30 cellular contexts compared by ENCODE assay signal in the genomic region with DNA sequence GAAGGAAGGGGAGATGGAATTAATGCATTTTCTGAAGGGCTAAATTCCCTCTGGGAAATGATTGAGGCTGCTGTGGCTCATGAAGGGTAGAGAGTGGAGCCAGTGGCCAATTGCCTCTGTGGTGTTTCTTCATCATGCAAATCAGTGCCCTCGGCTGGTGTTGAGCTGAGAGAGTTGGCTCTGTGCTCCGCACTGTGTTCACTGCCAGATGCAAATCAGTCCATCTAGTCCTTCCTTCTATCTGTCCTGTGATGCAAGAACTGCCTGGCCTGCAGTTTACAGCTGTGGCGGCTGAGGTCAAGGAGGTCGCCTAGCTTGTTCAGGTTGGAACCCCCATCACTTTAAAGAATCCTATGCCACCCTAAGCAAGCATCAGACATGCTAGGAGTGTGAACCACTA. TPM values are rescaled to one million over a fixed set of nuclear protein-coding genes. Genes with fewer than 3 reads are reported as not detected.
DNase-seq lines count a peak whose midpoint lies in the region; ATAC-seq lines count a peak whose summit lies in the region.
"Had no signal": no experiment of that assay in that cellular context is flagged by ENCODE, and none has a peak within 500 bp of the region (broad histone marks: within the 10 kb centered on the region; RNA-seq: fewer than 3 reads in every experiment).

No MANE protein-coding gene starts in this region.

- no peak overlapping the region for H3K27ac ChIP-seq in CD8-positive, alpha-beta memory T cell (ENCODE audit: low read depth, low read length)
- H3K27ac ChIP-seq: C4-2B, pancreas, sigmoid colon, suprapubic skin, vagina, WERI-Rb-1 had no signal

- POLR2A ChIA-PET in CD8-positive, alpha-beta memory T cell (lab: Charles Lee), result no interaction called here

- no peaks in the 10 kb centered on the region for H3K9me3 ChIP-seq in CD8-positive, alpha-beta memory T cell (ENCODE audit: low read length)
- H3K9me3 ChIP-seq: pancreas, sigmoid colon, suprapubic skin, vagina had no signal

- H3K9me3 Mint-ChIP-seq in CD8-positive, alpha-beta memory T cell, result no peaks in the 10 kb centered on the region
- H3K9me3 Mint-ChIP-seq in stimulated activated naive B cell treated with anti-CD40 and anti-IgM and Interleukin-4, amounts not matched to agents 10 μg/mL and 1 μg/mL and 100 μg/mL, for 72 hours, result no peaks in the 10 kb centered on the region
- H3K9me3 Mint-ChIP-seq: activated naive CD8-positive, alpha-beta T cell treated with anti-CD3 and anti-CD28 coated beads for 36 hours; activated T-helper 2 cell treated with anti-CD3 and anti-CD28 coated beads, Interferon-gamma antibody, Interleukin-2, Interleukin-4, amounts not matched to agents 10 μg/mL and 5 μg/mL and 100 μg/mL, durations not matched to agents 14 hours and 24 hours and 36 hours; natural killer cell; T-helper 2 cell treated with Interferon-gamma antibody and Interleukin-4, amounts not matched to agents 5 μg/mL and 100 μg/mL, for 36 hours had no signal

- peaks cover 0 to 6% (median 2%) of the 10 kb centered on the region in 3 donors for H3K36me3 Mint-ChIP-seq in CD8-positive, alpha-beta memory T cell
- no peaks in the 10 kb centered on the region for H3K36me3 Mint-ChIP-seq in stimulated activated naive B cell treated with anti-CD40 and anti-IgM and Interleukin-4, amounts not matched to agents 10 μg/mL and 1 μg/mL and 100 μg/mL, for 72 hours
- H3K36me3 Mint-ChIP-seq: activated naive CD8-positive, alpha-beta T cell treated with anti-CD3 and anti-CD28 coated beads for 36 hours; natural killer cell had no signal

- peaks cover 29 to 50% of the 10 kb centered on the region in 2 donors for H3K27me3 Mint-ChIP-seq in CD8-positive, alpha-beta memory T cell
- H3K27me3 Mint-ChIP-seq in stimulated activated naive B cell treated with anti-CD40 and anti-IgM and Interleukin-4, amounts not matched to agents 10 μg/mL and 1 μg/mL and 100 μg/mL, for 72 hours, result peaks cover 54 to 76% of the 10 kb centered on the region in 2 donors

- peaks cover 11% of the 10 kb centered on the region for H3K4me1 ChIP-seq in CD8-positive, alpha-beta memory T cell (ENCODE audit: insufficient read depth, low read length)
- H3K4me1 ChIP-seq: pancreas, sigmoid colon, vagina had no signal

- no peaks in the 10 kb centered on the region for H3K36me3 ChIP-seq in CD8-positive, alpha-beta memory T cell (ENCODE audit: insufficient read depth, low read length)
- H3K36me3 ChIP-seq: pancreas, sigmoid colon, suprapubic skin, vagina, WERI-Rb-1 had no signal

- intact Hi-C loops in posterior vena cava (cut with DNase I), result no loop called here

- H3K27ac Mint-ChIP-seq in CD8-positive, alpha-beta memory T cell, result peak overlapping the region in 2 of 8 donors; percentile 37 to 70
- no peak overlapping the region for H3K27ac Mint-ChIP-seq in stimulated activated naive B cell treated with anti-CD40 and anti-IgM and Interleukin-4, amounts not matched to agents 10 μg/mL and 1 μg/mL and 100 μg/mL, for 72 hours
- H3K27ac Mint-ChIP-seq: activated naive CD8-positive, alpha-beta T cell treated with anti-CD3 and anti-CD28 coated beads for 36 hours; activated T-helper 2 cell treated with anti-CD3 and anti-CD28 coated beads, Interferon-gamma antibody, Interleukin-2, Interleukin-4, amounts not matched to agents 10 μg/mL and 5 μg/mL and 100 μg/mL, durations not matched to agents 14 hours and 24 hours and 36 hours; natural killer cell; T-helper 2 cell treated with Interferon-gamma antibody and Interleukin-4, amounts not matched to agents 5 μg/mL and 100 μg/mL, for 36 hours had no signal

- peaks cover 3% of the 10 kb centered on the region for H3K27me3 ChIP-seq in CD8-positive, alpha-beta memory T cell (ENCODE audit: insufficient read depth, low read length, poor library complexity, severe bottlenecking)
- H3K27me3 ChIP-seq: pancreas, vagina had no signal

- H3K4me3 ChIP-seq in CD8-positive, alpha-beta memory T cell (ENCODE audit: low read length), result no peak overlapping the region
- H3K4me3 ChIP-seq: pancreas, sigmoid colon, suprapubic skin, vagina had no signal

- peak; percentile 63 for DNase-seq in NAMALWA (ENCODE audit: low spot score)
- peak in 38 of 58 donors; percentile 2 to 73 (median 38) for DNase-seq in anterior cingulate cortex (lab: John Stamatoyannopoulos, UW)
- peak in 33 of 51 donors; percentile 5 to 79 (median 31) for DNase-seq in hypothalamus (lab: John Stamatoyannopoulos, UW)
- DNase-seq in posterior vena cava (ENCODE audit: low spot score), result peak; percentile 50
- DNase-seq in CD8-positive, alpha-beta memory T cell, result no peak
- DNase-seq in NCI-H2029 (lab: John Stamatoyannopoulos, UW), result no peak
- DNase-seq in stimulated activated naive B cell treated with anti-CD40 and anti-IgM and Interleukin-4, amounts not matched to agents 10 μg/mL and 1 μg/mL and 100 μg/mL, for 72 hours, result no peak
- DNase-seq in activated CD4-positive, CD25-positive, alpha-beta regulatory T cell treated with anti-CD3 and anti-CD28 coated beads, Interleukin-2, amount 50 U/mL, for 72 hours, result no peak
- DNase-seq: activated CD4-positive, alpha-beta T cell treated with anti-CD3 and anti-CD28 coated beads, Interleukin-2, amount 50 U/mL, for 1 hour; activated CD8-positive, alpha-beta memory T cell treated with anti-CD3 and anti-CD28 coated beads, Interleukin-2, amount 50 U/mL, for 4 hours; activated naive CD8-positive, alpha-beta T cell treated with anti-CD3 and anti-CD28 coated beads for 36 hours; effector CD8-positive, alpha-beta T cell; H7; mesendoderm; natural killer cell; NCI-H1092; NCI-H1930; NCI-H345; pancreas; sigmoid colon; WERI-Rb-1 had no signal

- peaks cover 20 to 32% (median 31%) of the 10 kb centered on the region in 3 donors for H3K4me1 Mint-ChIP-seq in CD8-positive, alpha-beta memory T cell
- peaks cover 4 to 5% of the 10 kb centered on the region in 2 donors for H3K4me1 Mint-ChIP-seq in stimulated activated naive B cell treated with anti-CD40 and anti-IgM and Interleukin-4, amounts not matched to agents 10 μg/mL and 1 μg/mL and 100 μg/mL, for 72 hours

- peak overlapping the region in 1 of 7 donors; percentile 41 for H3K4me3 Mint-ChIP-seq in CD8-positive, alpha-beta memory T cell
- no peak overlapping the region for H3K4me3 Mint-ChIP-seq in stimulated activated naive B cell treated with anti-CD40 and anti-IgM and Interleukin-4, amounts not matched to agents 10 μg/mL and 1 μg/mL and 100 μg/mL, for 72 hours
- H3K4me3 Mint-ChIP-seq: activated naive CD8-positive, alpha-beta T cell treated with anti-CD3 and anti-CD28 coated beads for 36 hours; natural killer cell; T-helper 2 cell treated with Interferon-gamma antibody and Interleukin-4, amounts not matched to agents 5 μg/mL and 100 μg/mL, for 36 hours had no signal

- CTCF ChIA-PET in CD8-positive, alpha-beta memory T cell (lab: Charles Lee), result no interaction called here

- ATAC-seq in stimulated activated naive B cell treated with anti-CD40 and anti-IgM and Interleukin-4, amounts not matched to agents 10 μg/mL and 1 μg/mL and 100 μg/mL, for 72 hours (replicated peaks), result no peak
- ATAC-seq: natural killer cell, pancreas had no signal

RNA-seq across cellular contexts. Expression of a gene that starts 6.0 kb away (rescaled TPM):
- under 1 TPM in 1 of 2 donors, not detected in 1; 0.14 TPM for total RNA-seq in posterior vena cava
- not detected for total RNA-seq in CD8-positive, alpha-beta memory T cell
- polyA plus RNA-seq in CD8-positive, alpha-beta memory T cell, result 14.1 TPM
- total RNA-seq: activated naive CD8-positive, alpha-beta T cell treated with anti-CD3 and anti-CD28 coated beads for 36 hours; activated T-helper 2 cell treated with anti-CD3 and anti-CD28 coated beads, Interferon-gamma antibody, Interleukin-2, Interleukin-4, amounts not matched to agents 10 μg/mL and 5 μg/mL and 100 μg/mL, durations not matched to agents 14 hours and 24 hours and 36 hours; HT-29; sigmoid colon; vagina had no signal

RNA-seq across cellular contexts. Expression of a gene that starts 46.6 kb away (rescaled TPM):
- total RNA-seq in posterior vena cava, result not detected
- not detected for total RNA-seq in CD8-positive, alpha-beta memory T cell
- polyA plus RNA-seq in CD8-positive, alpha-beta memory T cell, result not detected
- total RNA-seq: activated naive CD8-positive, alpha-beta T cell treated with anti-CD3 and anti-CD28 coated beads for 36 hours; activated T-helper 2 cell treated with anti-CD3 and anti-CD28 coated beads, Interferon-gamma antibody, Interleukin-2, Interleukin-4, amounts not matched to agents 10 μg/mL and 5 μg/mL and 100 μg/mL, durations not matched to agents 14 hours and 24 hours and 36 hours; cerebellum; glomerular endothelial cell; H7; HT-29; natural killer cell; pancreas; sigmoid colon; suprapubic skin; vagina had no signal
- polyA plus RNA-seq: esophagus, pancreas, sigmoid colon had no signal

Comparison
In these comparisons a context has a peak if more than half of its experiments do, and no peak if none do; other contexts are left out.
1. DNase-seq: peak in NAMALWA (single experiment), anterior cingulate cortex (38 of 58), hypothalamus (33 of 51) and posterior vena cava (single experiment); none in CD8-positive, alpha-beta memory T cell (0 of 5), NCI-H2029 (single experiment), stimulated activated naive B cell treated with anti-CD40 and anti-IgM and Interleukin-4, amounts not matched to agents 10 μg/mL and 1 μg/mL and 100 μg/mL, for 72 hours (single experiment) and activated CD4-positive, CD25-positive, alpha-beta regulatory T cell treated with anti-CD3 and anti-CD28 coated beads, Interleukin-2, amount 50 U/mL, for 72 hours (single experiment).